In genomic region chr20:11222243-11222642, GRCh38 we compare ENCODE assay signal across 18 cellular contexts.
A peak's percentile ranks its signal among the peaks of the same experiment; 100 is the strongest.
DNase-seq lines count a peak whose midpoint lies in the region; ATAC-seq, FAIRE-seq and TF ChIP-seq lines count a peak whose summit lies in the region.
"Had no signal": no experiment of that assay in that cellular context is flagged by ENCODE, and none has a peak within 500 bp of the region (broad histone marks: within the 10 kb centered on the region; RNA-seq: fewer than 3 reads in every experiment).

No MANE protein-coding gene starts in this region.

- TF ChIP-seq RAD21 in A549 (conservative IDR thresholded peaks at IDR 0.05 in 1 of 2, IDR thresholded peaks at IDR 0.05 in 1 of 2): no peak

- DNase-seq in A549 (ENCODE audit: low read depth in 1 of 2, low spot score in 1 of 2) (no peak), GM12891 (ENCODE audit: insufficient read length, low spot score) (no peak), SW480 (ENCODE audit: low spot score) (peak; percentile 66), glomerular visceral epithelial cell (ENCODE audit: extremely low spot score) (peak; percentile 30), retina (no peak)
- no peak for DNase-seq in activated CD8-positive, alpha-beta T cell treated with anti-CD3 and anti-CD28 coated beads for 36 hours
- DNase-seq: CD4-positive, alpha-beta memory T cell; DMS79 treated with DMSO at 0.1 percent for 48 hours; H9; IMR-90 had no signal

- FAIRE-seq in A549 (lab: Jason Lieb, UNC): peak; percentile 88
- FAIRE-seq in GM12891 (lab: Jason Lieb, UNC): peak; percentile 51
- FAIRE-seq: A204.1, GM12892, H1, HTR-8/SVneo, K562 had no signal

- no peak for TF ChIP-seq POLR2A in A549 (IDR thresholded peaks at IDR 0.05; ENCODE audit: low read length)
- no peak for TF ChIP-seq POLR2A in GM12891 (IDR thresholded peaks at IDR 0.05; ENCODE audit: low read depth, low read length)

- no peak overlapping the region for H3K4me2 ChIP-seq in A549
- H3K4me2 ChIP-seq: BLaER1 had no signal

- no peak for TF ChIP-seq CTCF in A549 (IDR thresholded peaks at IDR 0.05)
- TF ChIP-seq CTCF in activated CD8-positive, alpha-beta T cell treated with anti-CD3 and anti-CD28 coated beads for 36 hours (IDR thresholded peaks at IDR 0.05): no peak

- POLR2A ChIA-PET in A549 (lab: Yijun Ruan, JAX): no interaction called here
- POLR2A ChIA-PET in activated CD8-positive, alpha-beta T cell treated with anti-CD3 and anti-CD28 coated beads for 36 hours (lab: Charles Lee): no interaction called here

- H3K4me3 Mint-ChIP-seq in activated CD8-positive, alpha-beta T cell treated with anti-CD3 and anti-CD28 coated beads for 36 hours: no peak overlapping the region
- H3K4me3 Mint-ChIP-seq: CD14-positive monocyte; CD4-positive, alpha-beta memory T cell; H9 had no signal

- no peaks in the 10 kb centered on the region for H3K36me3 Mint-ChIP-seq in activated CD8-positive, alpha-beta T cell treated with anti-CD3 and anti-CD28 coated beads for 36 hours (ENCODE audit: low read depth)
- H3K36me3 Mint-ChIP-seq: CD14-positive monocyte; CD4-positive, alpha-beta memory T cell had no signal

- WGBS in A549 (ENCODE audit: missing lambda C conversion rate): 37% methylated on average over 1 of the region's 1 CpG

- intact Hi-C loops in activated CD8-positive, alpha-beta T cell treated with anti-CD3 and anti-CD28 coated beads for 36 hours (cut with micrococcal nuclease): no loop called here

- no peak overlapping the region for H3K4me3 ChIP-seq in A549
- H3K4me3 ChIP-seq: BLaER1, K562 had no signal

- no peaks in the 10 kb centered on the region for H3K27me3 Mint-ChIP-seq in activated CD8-positive, alpha-beta T cell treated with anti-CD3 and anti-CD28 coated beads for 36 hours
- H3K27me3 Mint-ChIP-seq: CD4-positive, alpha-beta memory T cell had no signal

- ATAC-seq in A549 (no peak), GM21390 (IDR thresholded peaks at IDR 0.05; ENCODE audit: unreplicated experiment) (no peak)
- no peak for ATAC-seq in activated CD8-positive, alpha-beta T cell treated with anti-CD3 and anti-CD28 coated beads for 36 hours
- ATAC-seq: K562 had no signal

- 0 out of 6 replicates have a peak overlapping the region, but pooled peaks of 1 of the 2 experiments have one; percentile 6 for H3K27ac ChIP-seq in A549
- H3K27ac ChIP-seq: BLaER1 had no signal

- no peaks in the 10 kb centered on the region for H3K9me3 ChIP-seq in A549
- H3K9me3 ChIP-seq: BLaER1 had no signal

- no peak for TF ChIP-seq EP300 in A549 (IDR thresholded peaks at IDR 0.05)

- H3K27ac Mint-ChIP-seq in activated CD8-positive, alpha-beta T cell treated with anti-CD3 and anti-CD28 coated beads for 36 hours: no peak overlapping the region
- H3K27ac Mint-ChIP-seq: CD14-positive monocyte; CD4-positive, alpha-beta memory T cell; H9 had no signal

- no peaks in the 10 kb centered on the region for H3K9me3 Mint-ChIP-seq in activated CD8-positive, alpha-beta T cell treated with anti-CD3 and anti-CD28 coated beads for 36 hours
- H3K9me3 Mint-ChIP-seq: H9 had no signal

- CTCF ChIA-PET in A549 (lab: Yijun Ruan, JAX): interaction anchor here (1.0 to 1.5 kb wide), 4 partner anchors 15 to 20 kb away, joined by 3 to 5 read pairs (median 3); no protein-coding TSS in a partner anchor
- CTCF ChIA-PET in activated CD8-positive, alpha-beta T cell treated with anti-CD3 and anti-CD28 coated beads for 36 hours (lab: Charles Lee): no interaction called here

- H3K4me1 Mint-ChIP-seq in activated CD8-positive, alpha-beta T cell treated with anti-CD3 and anti-CD28 coated beads for 36 hours (ENCODE audit: low read depth): no peaks in the 10 kb centered on the region
- H3K4me1 Mint-ChIP-seq: CD4-positive, alpha-beta memory T cell; H9 had no signal

- H3K4me1 ChIP-seq in A549: peaks cover 15% of the 10 kb centered on the region

TF ChIP-seq in A549, 52 proteins besides CTCF, POLR2A, EP300 and RAD21 (continues in another document):
- TF ChIP-seq HOXB13 (CRISPR knock-in tag; IDR thresholded peaks at IDR 0.05; ENCODE audit: low read depth): no peak
- no peak for TF ChIP-seq CHD4 (IDR thresholded peaks at IDR 0.05; ENCODE audit: borderline replicate concordance)
- TF ChIP-seq NPAS2 (CRISPR knock-in tag; IDR thresholded peaks at IDR 0.05; ENCODE audit: borderline replicate concordance): no peak
- no peak for TF ChIP-seq POLR2AphosphoS2 (conservative IDR thresholded peaks at IDR 0.05; ENCODE audit: low read length)
- no peak for TF ChIP-seq EHMT2 (IDR thresholded peaks at IDR 0.05; ENCODE audit: low read depth)
- TF ChIP-seq HEYL (CRISPR knock-in tag; IDR thresholded peaks at IDR 0.05): no peak
- TF ChIP-seq HDAC2 (IDR thresholded peaks at IDR 0.05): no peak
- no peak for TF ChIP-seq BCL3 (IDR thresholded peaks at IDR 0.05)
- no peak for TF ChIP-seq RARB (CRISPR knock-in tag; IDR thresholded peaks at IDR 0.05)
- no peak for TF ChIP-seq CHD2 (IDR thresholded peaks at IDR 0.05; ENCODE audit: low read length, partially characterized antibody)
- no peak for TF ChIP-seq KDM1A (IDR thresholded peaks at IDR 0.05; ENCODE audit: low read depth)
- no peak for TF ChIP-seq HES2 (IDR thresholded peaks at IDR 0.05)
- no peak for TF ChIP-seq ELK1 (IDR thresholded peaks at IDR 0.05; ENCODE audit: low read depth, low read length)

TF ChIP-seq in GM12891, 5 proteins besides CTCF, POLR2A, EP300 and RAD21:
- no peak for TF ChIP-seq POLR2AphosphoS5 (IDR thresholded peaks at IDR 0.05; ENCODE audit: low read depth, low read length)
- no peak for TF ChIP-seq TAF1 (IDR thresholded peaks at IDR 0.05; ENCODE audit: low read depth, low read length)
- TF ChIP-seq PAX5 (IDR thresholded peaks at IDR 0.05; ENCODE audit: insufficient read depth, low read length, severe bottlenecking): no peak
- no peak for TF ChIP-seq SPI1 (IDR thresholded peaks at IDR 0.05; ENCODE audit: low read depth, low read length)
- no peak for TF ChIP-seq POU2F2 (IDR thresholded peaks at IDR 0.05; ENCODE audit: low read depth, low read length)

Comparison
In these comparisons a context has a peak if more than half of its experiments do, and no peak if none do; other contexts are left out.
1. DNase-seq: peak in SW480 (single experiment) and glomerular visceral epithelial cell (single experiment); none in A549 (0 of 2), GM12891 (single experiment), activated CD8-positive, alpha-beta T cell treated with anti-CD3 and anti-CD28 coated beads for 36 hours (single experiment) and retina (single experiment).